8 cellular contexts compared by ENCODE assay signal in genomic region chr20:2653511-2654383, GRCh38. TPM values are rescaled to one million over a fixed set of nuclear protein-coding genes. Genes with fewer than 3 reads are reported as not detected.
DNase-seq lines count a peak whose midpoint lies in the region; ATAC-seq, FAIRE-seq and TF ChIP-seq lines count a peak whose summit lies in the region.

No MANE protein-coding gene starts in this region.

- H3K4me3 ChIP-seq in HepG2 (replicated peaks in 1 of 3; ENCODE audit: insufficient read depth in 1 of 3, low read depth in 2 of 3, low read length in 3 of 3) (peak overlapping the region; percentile 60 to 97 (median 83)), thoracic aorta (peak overlapping the region; percentile 96)

- H3K36me3 Mint-ChIP-seq in T-helper 2 cell treated with Interferon-gamma antibody and Interleukin-4, amounts not matched to agents 5 μg/mL and 100 μg/mL, for 36 hours (ENCODE audit: low read depth) = peaks cover 57% of the 10 kb centered on the region
- H3K36me3 Mint-ChIP-seq in activated naive CD8-positive, alpha-beta T cell treated with anti-CD3 and anti-CD28 coated beads, Interleukin-2, amount 50 U/mL, for 24 hours (ENCODE audit: low read depth) = peaks cover 58% of the 10 kb centered on the region

- peaks cover 26% of the 10 kb centered on the region for H3K4me1 Mint-ChIP-seq in T-helper 2 cell treated with Interferon-gamma antibody and Interleukin-4, amounts not matched to agents 5 μg/mL and 100 μg/mL, for 36 hours (ENCODE audit: low read depth)
- peaks cover 54% of the 10 kb centered on the region for H3K4me1 Mint-ChIP-seq in activated naive CD8-positive, alpha-beta T cell treated with anti-CD3 and anti-CD28 coated beads, Interleukin-2, amount 50 U/mL, for 24 hours

- intact Hi-C loops in HepG2 (cut with micrococcal nuclease; ENCODE audit: unreplicated experiment) = loop anchor here (5.0 kb wide), 2 partner anchors 141 to 186 kb away; no protein-coding TSS in a partner anchor

- TF ChIP-seq CTCF in HepG2 (CRISPR knock-in tag; IDR thresholded peaks at IDR 0.05) = no peak
- TF ChIP-seq CTCF in thoracic aorta (IDR thresholded peaks at IDR 0.05) = no peak

- H3K9me3 ChIP-seq in HepG2 (ENCODE audit: low read length) (no peaks in the 10 kb centered on the region), thoracic aorta (no peaks in the 10 kb centered on the region)

- peaks cover 43% of the 10 kb centered on the region for H3K4me1 ChIP-seq in HepG2 (ENCODE audit: insufficient read depth, low read length)
- peaks cover 8 to 26% of the 10 kb centered on the region in 2 donors for H3K4me1 ChIP-seq in thoracic aorta (ENCODE audit: control insufficient read depth in 1 of 2, low read depth in 2 of 2)

- no peaks in the 10 kb centered on the region; a peak in 1 of 5 replicates for H3K27me3 ChIP-seq in HepG2 (ENCODE audit: control insufficient read depth in 1 of 2, insufficient read depth in 2 of 2, low read length in 2 of 2)
- H3K27me3 ChIP-seq in thoracic aorta (replicated peaks; ENCODE audit: insufficient read depth) = no peaks in the 10 kb centered on the region

- 15% methylated on average over 24 of the region's 24 CpGs for WGBS in HepG2 (ENCODE audit: low lambda C conversion rate)

- FAIRE-seq in HepG2 (lab: Jason Lieb, UNC) = no peak

- no peak for TF ChIP-seq RAD21 in HepG2 (CRISPR knock-in tag; IDR thresholded peaks at IDR 0.05)

- H3K9ac ChIP-seq in HepG2 (ENCODE audit: insufficient read depth, low read depth, low read length) = peak overlapping the region; percentile 88

- DNase-seq in T-helper 2 cell treated with Interferon-gamma antibody and Interleukin-4, amounts not matched to agents 5 μg/mL and 100 μg/mL, for 36 hours (ENCODE audit: low spot score) = no peak
- DNase-seq in T-helper 2 cell = no peak
- no peak for DNase-seq in activated naive CD8-positive, alpha-beta T cell treated with anti-CD3 and anti-CD28 coated beads, Interleukin-2, amount 50 U/mL, for 24 hours
- no peak for DNase-seq in HepG2 (ENCODE audit: low spot score)
- DNase-seq in thoracic aorta (ENCODE audit: low spot score) = no peak
- DNase-seq in ACHN = no peak
- no peak for DNase-seq in NCI-H146 treated with DMSO at 0.1 percent for 48 hours (lab: John Stamatoyannopoulos, UW; ENCODE audit: unreplicated experiment)
- no peak for DNase-seq in SKM-1 (lab: John Stamatoyannopoulos, UW; ENCODE audit: unreplicated experiment)

- TF ChIP-seq EP300 in HepG2 (IDR thresholded peaks at IDR 0.05; ENCODE audit: low read depth in 2 of 2, low read length in 2 of 2) (no peak), HepG2 (CRISPR knock-in tag; IDR thresholded peaks at IDR 0.05; ENCODE audit: borderline replicate concordance) (no peak)

- in situ Hi-C loops in HepG2 (cut with HindIII; ENCODE audit: extremely low pct_ligation_motif_present, low pct_unique_long_range_greater_than_20kb) (no loop called here), ACHN (cut with HindIII; ENCODE audit: low pct_ligation_motif_present, low pct_unique_long_range_greater_than_20kb, low sequenced_read_pairs) (no loop called here)

- peak overlapping the region; percentile 75 for H3K27ac Mint-ChIP-seq in T-helper 2 cell treated with Interferon-gamma antibody and Interleukin-4, amounts not matched to agents 5 μg/mL and 100 μg/mL, for 36 hours
- H3K27ac Mint-ChIP-seq in activated naive CD8-positive, alpha-beta T cell treated with anti-CD3 and anti-CD28 coated beads, Interleukin-2, amount 50 U/mL, for 24 hours = peak overlapping the region; percentile 91

- H4K20me1 ChIP-seq in HepG2 (ENCODE audit: insufficient read depth, low read length) = peaks cover 52% of the 10 kb centered on the region

- CTCF ChIA-PET in HepG2 (lab: Yijun Ruan, JAX; ENCODE audit: low intra/inter-chr PET ratio, low total read pairs) = no interaction called here

- no peak overlapping the region for H2AFZ ChIP-seq in HepG2 (ENCODE audit: low read length)

- ATAC-seq in activated naive CD8-positive, alpha-beta T cell treated with anti-CD3 and anti-CD28 coated beads, Interleukin-2, amount 50 U/mL, for 24 hours = no peak
- ATAC-seq in HepG2 (no peak), thoracic aorta (ENCODE audit: insufficient number of reproducible peaks, low FRiP score, low read depth) (no peak)

- H3K36me3 ChIP-seq in HepG2 (replicated peaks in 1 of 2; ENCODE audit: control insufficient read depth in 1 of 2, insufficient read depth in 2 of 2, low read length in 2 of 2) (peaks cover 34 to 51% of the 10 kb centered on the region in 2 experiments), thoracic aorta (peaks cover 40% of the 10 kb centered on the region)

- H3K27me3 Mint-ChIP-seq in T-helper 2 cell treated with Interferon-gamma antibody and Interleukin-4, amounts not matched to agents 5 μg/mL and 100 μg/mL, for 36 hours (ENCODE audit: low read depth) = no peaks in the 10 kb centered on the region
- H3K27me3 Mint-ChIP-seq in activated naive CD8-positive, alpha-beta T cell treated with anti-CD3 and anti-CD28 coated beads, Interleukin-2, amount 50 U/mL, for 24 hours = no peaks in the 10 kb centered on the region

- peak overlapping the region; percentile 90 for H3K27ac ChIP-seq in HepG2 (ENCODE audit: extremely low read length, insufficient read depth, low read length)
- H3K27ac ChIP-seq in thoracic aorta = peak overlapping the region in 1 of 2 donors; percentile 53

- POLR2A ChIA-PET in HepG2 (lab: Yijun Ruan, JAX) = interaction anchor here (0.7 to 7.0 kb wide), 18 partner anchors 7 to 392 kb away, joined by 3 to 151 read pairs (median 10); partner anchors contain the start of genes IDH3B, MRPS26, SNRPB and ZNF343

- TF ChIP-seq POLR2A in HepG2 (IDR thresholded peaks at IDR 0.05; ENCODE audit: insufficient read depth in 1 of 2, low read depth in 2 of 2, low read length in 2 of 2) = 0 out of 4 replicates have a peak, but pooled peaks have one; percentile 1 to 29

- peak overlapping the region; percentile 100 for H3K4me2 ChIP-seq in HepG2 (ENCODE audit: low read depth, low read length)

- H3K4me3 Mint-ChIP-seq in T-helper 2 cell treated with Interferon-gamma antibody and Interleukin-4, amounts not matched to agents 5 μg/mL and 100 μg/mL, for 36 hours = peak overlapping the region; percentile 93
- peak overlapping the region; percentile 90 for H3K4me3 Mint-ChIP-seq in activated naive CD8-positive, alpha-beta T cell treated with anti-CD3 and anti-CD28 coated beads, Interleukin-2, amount 50 U/mL, for 24 hours

- H3K9me3 Mint-ChIP-seq in T-helper 2 cell treated with Interferon-gamma antibody and Interleukin-4, amounts not matched to agents 5 μg/mL and 100 μg/mL, for 36 hours = no peaks in the 10 kb centered on the region
- H3K9me3 Mint-ChIP-seq in activated naive CD8-positive, alpha-beta T cell treated with anti-CD3 and anti-CD28 coated beads, Interleukin-2, amount 50 U/mL, for 24 hours = no peaks in the 10 kb centered on the region

- no TSS peak for BruUV-seq in HepG2 (replicated peaks; lab: Mats Ljungman, UMichigan)

- peaks cover 46% of the 10 kb centered on the region for H3K79me2 ChIP-seq in HepG2 (ENCODE audit: insufficient read depth, low read length)

RNA-seq across cellular contexts. Expression of gene NOP56, which starts 1.3 kb away (rescaled TPM):
- 646 and 1,116 TPM in 2 replicates for total RNA-seq in HepG2 (2016; rRNA removed; fragmentation: Illumina TruSeq; extraction: Trizol)
- total RNA-seq in HepG2 (2016; cell fraction: cytosol; rRNA removed; fragmentation: Illumina TruSeq; extraction: Trizol; ENCODE audit: low read depth) = 3,280 and 3,642 TPM in 2 replicates
- total RNA-seq in HepG2 (2016; cell fraction: insoluble cytoplasmic fraction; rRNA removed; fragmentation: Illumina TruSeq; extraction: Trizol) = 600 and 1,127 TPM in 2 replicates
- 2,832 and 3,011 TPM in 2 replicates for total RNA-seq in HepG2 (2016; cell fraction: membrane; rRNA removed; fragmentation: Illumina TruSeq; extraction: Trizol)
- 1,362 and 1,462 TPM in 2 replicates for total RNA-seq in HepG2 (2016; cell fraction: nucleus; rRNA removed; fragmentation: Illumina TruSeq; extraction: Trizol)
- 369 and 374 TPM in 2 replicates for polyA plus RNA-seq in HepG2 (2011; rRNA removed)
- polyA plus RNA-seq in HepG2 (2011; cell fraction: cytosol; rRNA removed) = 207 and 225 TPM in 2 replicates
- 1,398 and 1,412 TPM in 2 replicates for polyA plus RNA-seq in HepG2 (2011; cell fraction: nucleus; rRNA removed)
- polyA plus RNA-seq in HepG2 (2012) = 352 and 481 TPM in 2 replicates
- polyA plus RNA-seq in HepG2 (2016; cell fraction: cytosol; fragmentation: Illumina TruSeq; extraction: Trizol; ENCODE audit: low read depth) = 3,484 and 3,697 TPM in 2 replicates
- 637 and 642 TPM in 2 replicates for polyA plus RNA-seq in HepG2 (2016; cell fraction: insoluble cytoplasmic fraction; fragmentation: Illumina TruSeq; extraction: Trizol; ENCODE audit: low read depth)
- 2,607 and 2,624 TPM in 2 replicates for polyA plus RNA-seq in HepG2 (2016; cell fraction: membrane; fragmentation: Illumina TruSeq; extraction: Trizol; ENCODE audit: low read depth)
- polyA plus RNA-seq in HepG2 (2016; cell fraction: nucleus; fragmentation: Illumina TruSeq; extraction: Trizol; ENCODE audit: insufficient read depth, low read depth) = 3,019 and 3,117 TPM in 2 replicates
- polyA minus RNA-seq in HepG2 (2011; rRNA and poly(A)+ RNA removed; ENCODE audit: low replicate concordance) = 388 and 403 TPM in 2 replicates
- polyA minus RNA-seq in HepG2 (2011; cell fraction: cytosol; rRNA and poly(A)+ RNA removed) = 134 TPM in 2 replicates
- 938 and 1,127 TPM in 2 replicates for polyA minus RNA-seq in HepG2 (2011; cell fraction: nucleus; rRNA and poly(A)+ RNA removed)
- total RNA-seq in thoracic aorta = 100 to 1,000 TPM in 1 of 2 donors, 10 to 100 TPM in 1; 46.2 to 125 TPM

RNA-seq across cellular contexts. Expression of gene IDH3B, which starts 10.3 kb away (rescaled TPM):
- 215 and 246 TPM in 2 replicates for total RNA-seq in HepG2 (2016; rRNA removed; fragmentation: Illumina TruSeq; extraction: Trizol)
- total RNA-seq in HepG2 (2016; cell fraction: cytosol; rRNA removed; fragmentation: Illumina TruSeq; extraction: Trizol; ENCODE audit: low read depth) = 33.7 and 38.0 TPM in 2 replicates
- 222 and 260 TPM in 2 replicates for total RNA-seq in HepG2 (2016; cell fraction: insoluble cytoplasmic fraction; rRNA removed; fragmentation: Illumina TruSeq; extraction: Trizol)
- 44.8 and 48.2 TPM in 2 replicates for total RNA-seq in HepG2 (2016; cell fraction: membrane; rRNA removed; fragmentation: Illumina TruSeq; extraction: Trizol)
- total RNA-seq in HepG2 (2016; cell fraction: nucleus; rRNA removed; fragmentation: Illumina TruSeq; extraction: Trizol) = 137 and 140 TPM in 2 replicates
- 245 and 254 TPM in 2 replicates for polyA plus RNA-seq in HepG2 (2011; rRNA removed)
- polyA plus RNA-seq in HepG2 (2011; cell fraction: cytosol; rRNA removed) = 222 and 246 TPM in 2 replicates
- polyA plus RNA-seq in HepG2 (2011; cell fraction: nucleus; rRNA removed) = 901 and 966 TPM in 2 replicates
- polyA plus RNA-seq in HepG2 (2012) = 156 and 158 TPM in 2 replicates
- polyA plus RNA-seq in HepG2 (2016; cell fraction: cytosol; fragmentation: Illumina TruSeq; extraction: Trizol; ENCODE audit: low read depth) = 22.8 and 27.4 TPM in 2 replicates
- 207 and 216 TPM in 2 replicates for polyA plus RNA-seq in HepG2 (2016; cell fraction: insoluble cytoplasmic fraction; fragmentation: Illumina TruSeq; extraction: Trizol; ENCODE audit: low read depth)
- polyA plus RNA-seq in HepG2 (2016; cell fraction: membrane; fragmentation: Illumina TruSeq; extraction: Trizol; ENCODE audit: low read depth) = 27.1 and 32.5 TPM in 2 replicates
- 236 and 251 TPM in 2 replicates for polyA plus RNA-seq in HepG2 (2016; cell fraction: nucleus; fragmentation: Illumina TruSeq; extraction: Trizol; ENCODE audit: insufficient read depth, low read depth)
- 107 and 189 TPM in 2 replicates for polyA minus RNA-seq in HepG2 (2011; rRNA and poly(A)+ RNA removed; ENCODE audit: low replicate concordance)
- polyA minus RNA-seq in HepG2 (2011; cell fraction: cytosol; rRNA and poly(A)+ RNA removed) = 74.0 and 74.8 TPM in 2 replicates
- 230 and 248 TPM in 2 replicates for polyA minus RNA-seq in HepG2 (2011; cell fraction: nucleus; rRNA and poly(A)+ RNA removed)
- 10 to 100 TPM; 94.5 to 95.3 TPM for total RNA-seq in thoracic aorta

RNA-seq across cellular contexts. Expression of gene EBF4, which starts 38.8 kb away (rescaled TPM):
- total RNA-seq in HepG2 (2016; rRNA removed; fragmentation: Illumina TruSeq; extraction: Trizol) = 0.84 TPM in 1 of 2 replicates, not detected in the other
- total RNA-seq in HepG2 (2016; cell fraction: cytosol; rRNA removed; fragmentation: Illumina TruSeq; extraction: Trizol; ENCODE audit: low read depth) = not detected in 2 replicates
- 0.13 and 0.15 TPM in 2 replicates for total RNA-seq in HepG2 (2016; cell fraction: insoluble cytoplasmic fraction; rRNA removed; fragmentation: Illumina TruSeq; extraction: Trizol)
- 0.34 TPM in 2 replicates for total RNA-seq in HepG2 (2016; cell fraction: membrane; rRNA removed; fragmentation: Illumina TruSeq; extraction: Trizol)
- 0.34 and 0.56 TPM in 2 replicates for total RNA-seq in HepG2 (2016; cell fraction: nucleus; rRNA removed; fragmentation: Illumina TruSeq; extraction: Trizol)
- polyA plus RNA-seq in HepG2 (2011; rRNA removed) = 2.2 and 5.2 TPM in 2 replicates
- polyA plus RNA-seq in HepG2 (2011; cell fraction: cytosol; rRNA removed) = 1.7 and 2.0 TPM in 2 replicates
- 19.5 and 21.3 TPM in 2 replicates for polyA plus RNA-seq in HepG2 (2011; cell fraction: nucleus; rRNA removed)
- polyA plus RNA-seq in HepG2 (2012) = 3.4 and 9.8 TPM in 2 replicates
- polyA plus RNA-seq in HepG2 (2016; cell fraction: cytosol; fragmentation: Illumina TruSeq; extraction: Trizol; ENCODE audit: low read depth) = 0.10 and 0.52 TPM in 2 replicates
- 0.11 and 0.45 TPM in 2 replicates for polyA plus RNA-seq in HepG2 (2016; cell fraction: insoluble cytoplasmic fraction; fragmentation: Illumina TruSeq; extraction: Trizol; ENCODE audit: low read depth)
- 0.17 and 0.41 TPM in 2 replicates for polyA plus RNA-seq in HepG2 (2016; cell fraction: membrane; fragmentation: Illumina TruSeq; extraction: Trizol; ENCODE audit: low read depth)
- polyA plus RNA-seq in HepG2 (2016; cell fraction: nucleus; fragmentation: Illumina TruSeq; extraction: Trizol; ENCODE audit: insufficient read depth, low read depth) = 1.1 and 2.1 TPM in 2 replicates
- polyA minus RNA-seq in HepG2 (2011; rRNA and poly(A)+ RNA removed; ENCODE audit: low replicate concordance) = 3.8 TPM in 1 of 2 replicates, not detected in the other
- 1.3 and 2.1 TPM in 2 replicates for polyA minus RNA-seq in HepG2 (2011; cell fraction: cytosol; rRNA and poly(A)+ RNA removed)
- 4.8 and 7.2 TPM in 2 replicates for polyA minus RNA-seq in HepG2 (2011; cell fraction: nucleus; rRNA and poly(A)+ RNA removed)
- 10 to 100 TPM; 14.1 to 16.6 TPM for total RNA-seq in thoracic aorta

Comparison
In these comparisons a context has a peak if more than half of its experiments do, and no peak if none do; other contexts are left out.
1. RNA of gene NOP56, which starts 1.3 kb away (total RNA-seq): 600 to 3,642 TPM in HepG2; 46.2 to 125 TPM in thoracic aorta; every median in the first group is over 4 times any median in the second.